8 cellular contexts compared by ENCODE assay signal in genomic region chr20:44810391-44811149, GRCh38. TPM values are rescaled to one million over a fixed set of nuclear protein-coding genes. Genes with fewer than 3 reads are reported as not detected.
A peak's percentile ranks its signal among the peaks of the same experiment; 100 is the strongest.
DNase-seq lines count a peak whose midpoint lies in the region; ATAC-seq and TF ChIP-seq lines count a peak whose summit lies in the region.

Gene RIMS4 (minus strand): TSS chr20:44810546. CDS start chr20:44810271, 275 bp downstream.

- H2AK5ac ChIP-seq in mesendoderm (ENCODE audit: low read length), result no peak within 1 kb of the TSS

- H2BK120ac ChIP-seq in mesendoderm (ENCODE audit: low read depth, low read length), result no peak within 1 kb of the TSS

- no peaks in the 10 kb centered on the region for H3K4me1 ChIP-seq in mesendoderm (ENCODE audit: control insufficient read depth, low read depth, low read length)

- no peaks in the 10 kb centered on the region for H3K79me2 ChIP-seq in mesendoderm (ENCODE audit: control insufficient read depth, insufficient read depth, low read length)

- WGBS in mesendoderm (ENCODE audit: extremely low coverage, insufficient coverage, low lambda C conversion rate), result no CpG with 5 or more reads among the region's 89 CpGs

- no peaks in the 10 kb centered on the region for H3K79me1 ChIP-seq in mesendoderm (ENCODE audit: low read length)

- H2BK15ac ChIP-seq in mesendoderm (replicated peaks; ENCODE audit: low read depth), result no peak within 1 kb of the TSS

- H3K56ac ChIP-seq in mesendoderm (ENCODE audit: low read length), result peak within 1 kb of the TSS; percentile 67

- DNase-seq in ACHN, result peak; percentile 5
- DNase-seq in HEK293T (ENCODE audit: extremely low spot score), result peak; percentile 79
- DNase-seq in mesendoderm, result peak; percentile 36
- no peak for DNase-seq in activated effector memory CD4-positive, alpha-beta T cell treated with Interleukin-2 at 50 U/mL for 16 hours
- DNase-seq in AG08396 (ENCODE audit: low spot score), result no peak
- DNase-seq in KG1 (lab: John Stamatoyannopoulos, UW), result no peak

- peak within 1 kb of the TSS; percentile 72 for H3K4me3 Mint-ChIP-seq in activated naive CD8-positive, alpha-beta T cell

- H3K27me3 Mint-ChIP-seq in activated naive CD8-positive, alpha-beta T cell, result peaks cover 33% of the 10 kb centered on the region

- H3K4me2 ChIP-seq in mesendoderm (ENCODE audit: low read length), result peak within 1 kb of the TSS; percentile 70

- H3K4ac ChIP-seq in mesendoderm (ENCODE audit: low read depth, low read length), result no peak within 1 kb of the TSS

- peak within 1 kb of the TSS; percentile 20 for H3K9ac ChIP-seq in mesendoderm (ENCODE audit: low read length)

- no peak within 1 kb of the TSS for H3K27ac Mint-ChIP-seq in activated naive CD8-positive, alpha-beta T cell

- H3K4me3 ChIP-seq in mesendoderm (ENCODE audit: low read length), result no peak within 1 kb of the TSS

- ATAC-seq in HG02678 (IDR thresholded peaks at IDR 0.05; ENCODE audit: unreplicated experiment), result no peak

- no peak within 1 kb of the TSS for H3K27ac ChIP-seq in mesendoderm (ENCODE audit: low read depth, low read length)

- CTCF ChIA-PET in HEK293T (lab: Yijun Ruan, JAX), result no interaction called here

- H3K4me1 Mint-ChIP-seq in activated naive CD8-positive, alpha-beta T cell (ENCODE audit: low read depth), result peaks cover 10% of the 10 kb centered on the region

- POLR2A ChIA-PET in HEK293T (lab: Yijun Ruan, JAX), result interaction anchor here (0.8 kb wide), 1 partner anchor 12 kb away, joined by 3 read pairs; no protein-coding TSS in a partner anchor

- peak within 1 kb of the TSS; percentile 70 for H3K18ac ChIP-seq in mesendoderm (ENCODE audit: low read length)

- H3K9me3 Mint-ChIP-seq in activated naive CD8-positive, alpha-beta T cell (ENCODE audit: low read depth), result no peaks in the 10 kb centered on the region

- H3K27me3 ChIP-seq in mesendoderm (ENCODE audit: insufficient read depth, low read length, poor library complexity), result peaks cover 11% of the 10 kb centered on the region

- no peaks in the 10 kb centered on the region for H3K36me3 Mint-ChIP-seq in activated naive CD8-positive, alpha-beta T cell

- H2BK5ac ChIP-seq in mesendoderm (ENCODE audit: low read length), result no peak within 1 kb of the TSS

- H3K36me3 ChIP-seq in mesendoderm (ENCODE audit: control insufficient read depth, insufficient read depth, low read length), result no peaks in the 10 kb centered on the region

- H4K5ac ChIP-seq in mesendoderm (ENCODE audit: low read length), result no peak within 1 kb of the TSS

- no peak within 1 kb of the TSS for H4K8ac ChIP-seq in mesendoderm (ENCODE audit: low read depth, low read length)

- in situ Hi-C loops in ACHN (cut with HindIII; ENCODE audit: low pct_ligation_motif_present, low pct_unique_long_range_greater_than_20kb, low sequenced_read_pairs), result no loop called here

- no peak within 1 kb of the TSS for H3K23ac ChIP-seq in mesendoderm (ENCODE audit: low read length)

TF ChIP-seq in HEK293T, 16 proteins besides CTCF, POLR2A, EP300 and RAD21:
- TF ChIP-seq ELF4 (IDR thresholded peaks at IDR 0.05) (no peak), FOXM1 (IDR thresholded peaks at IDR 0.05; ENCODE audit: borderline replicate concordance) (0 out of 2 replicates have a peak, but pooled peaks have one; percentile 24)

RNA-seq across cellular contexts. Expression of gene RIMS4, which starts in this region (rescaled TPM):
- 9.4 TPM for polyA plus RNA-seq in mesendoderm (2013, experiment 1 of 2)
- polyA plus RNA-seq in mesendoderm (2013, experiment 2 of 2), result 9.5 TPM

Comparison
In these comparisons a context has a peak if more than half of its experiments do, and no peak if none do; other contexts are left out.
1. DNase-seq: peak in ACHN (single experiment), HEK293T (single experiment) and mesendoderm (single experiment); none in activated effector memory CD4-positive, alpha-beta T cell treated with Interleukin-2 at 50 U/mL for 16 hours (single experiment), AG08396 (single experiment) and KG1 (single experiment).